28 cellular contexts compared by ENCODE assay signal in the genomic region with DNA sequence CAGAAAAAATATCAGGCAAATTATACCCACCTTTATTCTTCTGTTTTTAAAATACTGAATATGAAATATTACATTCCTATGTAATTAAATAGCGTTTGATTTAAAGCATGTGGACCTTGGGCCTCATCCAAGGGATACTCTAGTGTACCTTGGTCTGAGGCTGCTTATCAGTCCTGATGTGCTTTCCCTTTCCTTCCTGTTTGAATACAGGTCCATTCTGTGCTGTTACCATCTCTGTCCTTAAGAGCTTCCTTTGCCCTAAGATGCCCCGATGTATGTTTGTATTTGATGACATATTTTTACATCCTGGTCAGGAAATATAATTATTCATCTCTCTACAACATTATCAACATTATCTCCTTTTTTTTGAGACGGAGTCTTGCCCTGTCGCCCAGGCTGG. TPM values are rescaled to one million over a fixed set of nuclear protein-coding genes. Genes with fewer than 3 reads are reported as not detected.
"Had no signal": no experiment of that assay in that cellular context is flagged by ENCODE, and none has a peak within 500 bp of the region (broad histone marks: within the 10 kb centered on the region; RNA-seq: fewer than 3 reads in every experiment).

No MANE protein-coding gene starts in this region.

- H3K27ac Mint-ChIP-seq: activated CD4-positive, alpha-beta memory T cell treated with anti-CD3 and anti-CD28 coated beads, Interleukin-2, amount 10 ng/mL, durations not matched to agents 7 days and 5 days; activated CD4-positive, alpha-beta T cell treated with anti-CD3 and anti-CD28 coated beads, Interleukin-2, amount 10 ng/mL, durations not matched to agents 24 days and 14 days; activated naive CD4-positive, alpha-beta T cell treated with anti-CD3 and anti-CD28 coated beads, Interleukin-2, amount 10 ng/mL, durations not matched to agents 7 days and 5 days; activated naive CD8-positive, alpha-beta T cell treated with anti-CD3 and anti-CD28 coated beads, Interleukin-2, amount 10 ng/mL, durations not matched to agents 7 days and 5 days; activated T-cell treated with anti-CD3 and anti-CD28 coated beads, Interleukin-2, amount 50 U/mL, for 24 hours; immature natural killer cell; T-helper 1 cell treated with Interleukin-12 subunit alpha and Interleukin-12 subunit beta and Interleukin-4 antibody, amounts not matched to agents 30 μg/mL and 1 μg/mL, for 36 hours had no signal

- H3K36me3 Mint-ChIP-seq: activated naive CD4-positive, alpha-beta T cell treated with anti-CD3 and anti-CD28 coated beads, Interleukin-2, amount 10 ng/mL, durations not matched to agents 7 days and 5 days; activated naive CD8-positive, alpha-beta T cell treated with anti-CD3 and anti-CD28 coated beads, Interleukin-2, amount 10 ng/mL, durations not matched to agents 7 days and 5 days; immature natural killer cell; naive B cell had no signal

- H3K4me3 ChIP-seq: thoracic aorta, uterus had no signal

- H3K4me3 Mint-ChIP-seq: activated CD4-positive, alpha-beta memory T cell treated with anti-CD3 and anti-CD28 coated beads, Interleukin-2, amount 10 ng/mL, durations not matched to agents 7 days and 5 days; activated CD4-positive, alpha-beta T cell treated with anti-CD3 and anti-CD28 coated beads, Interleukin-2, amount 10 ng/mL, durations not matched to agents 24 days and 14 days; activated naive CD4-positive, alpha-beta T cell treated with anti-CD3 and anti-CD28 coated beads, Interleukin-2, amount 10 ng/mL, durations not matched to agents 7 days and 5 days; activated naive CD8-positive, alpha-beta T cell treated with anti-CD3 and anti-CD28 coated beads, Interleukin-2, amount 10 ng/mL, durations not matched to agents 7 days and 5 days; activated T-cell treated with anti-CD3 and anti-CD28 coated beads, Interleukin-2, amount 50 U/mL, for 24 hours; immature natural killer cell; naive B cell; T-helper 1 cell treated with Interleukin-12 subunit alpha and Interleukin-12 subunit beta and Interleukin-4 antibody, amounts not matched to agents 30 μg/mL and 1 μg/mL, for 36 hours had no signal

- H3K4me1 Mint-ChIP-seq: activated CD4-positive, alpha-beta memory T cell treated with anti-CD3 and anti-CD28 coated beads, Interleukin-2, amount 10 ng/mL, durations not matched to agents 7 days and 5 days; activated CD4-positive, alpha-beta T cell treated with anti-CD3 and anti-CD28 coated beads, Interleukin-2, amount 10 ng/mL, durations not matched to agents 24 days and 14 days; activated naive CD4-positive, alpha-beta T cell treated with anti-CD3 and anti-CD28 coated beads, Interleukin-2, amount 10 ng/mL, durations not matched to agents 7 days and 5 days; activated naive CD8-positive, alpha-beta T cell treated with anti-CD3 and anti-CD28 coated beads, Interleukin-2, amount 10 ng/mL, durations not matched to agents 7 days and 5 days; naive B cell had no signal

- H3K27me3 Mint-ChIP-seq: activated CD4-positive, alpha-beta memory T cell treated with anti-CD3 and anti-CD28 coated beads, Interleukin-2, amount 10 ng/mL, durations not matched to agents 7 days and 5 days; activated CD4-positive, alpha-beta T cell treated with anti-CD3 and anti-CD28 coated beads, Interleukin-2, amount 10 ng/mL, durations not matched to agents 24 days and 14 days; activated naive CD4-positive, alpha-beta T cell treated with anti-CD3 and anti-CD28 coated beads, Interleukin-2, amount 10 ng/mL, durations not matched to agents 7 days and 5 days; activated naive CD8-positive, alpha-beta T cell treated with anti-CD3 and anti-CD28 coated beads, Interleukin-2, amount 10 ng/mL, durations not matched to agents 7 days and 5 days had no signal

- ATAC-seq: stimulated activated naive CD8-positive, alpha-beta T cell treated with anti-CD3 and anti-CD28 coated beads, Interleukin-15, Interleukin-2, amounts not matched to agents 100 U/mL and 50 U/mL, for 24 hours had no signal

- H3K9me3 Mint-ChIP-seq: activated CD4-positive, alpha-beta memory T cell treated with anti-CD3 and anti-CD28 coated beads, Interleukin-2, amount 10 ng/mL, durations not matched to agents 7 days and 5 days; activated CD4-positive, alpha-beta T cell treated with anti-CD3 and anti-CD28 coated beads, Interleukin-2, amount 10 ng/mL, durations not matched to agents 24 days and 14 days; activated naive CD4-positive, alpha-beta T cell treated with anti-CD3 and anti-CD28 coated beads, Interleukin-2, amount 10 ng/mL, durations not matched to agents 7 days and 5 days; activated naive CD8-positive, alpha-beta T cell treated with anti-CD3 and anti-CD28 coated beads, Interleukin-2, amount 10 ng/mL, durations not matched to agents 7 days and 5 days; immature natural killer cell; naive B cell; T-helper 1 cell treated with Interleukin-12 subunit alpha and Interleukin-12 subunit beta and Interleukin-4 antibody, amounts not matched to agents 30 μg/mL and 1 μg/mL, for 36 hours had no signal

- H3K27ac ChIP-seq: parathyroid adenoma, thoracic aorta, uterus, WERI-Rb-1 had no signal

- DNase-seq: activated CD4-positive, alpha-beta memory T cell treated with anti-CD3 and anti-CD28 coated beads, Interleukin-2, amount 10 ng/mL, durations not matched to agents 7 days and 5 days; activated CD4-positive, alpha-beta T cell treated with anti-CD3 and anti-CD28 coated beads, Interleukin-2, amount 10 ng/mL, durations not matched to agents 24 days and 14 days; activated CD4-positive, CD25-positive, alpha-beta regulatory T cell treated with anti-CD3 and anti-CD28 coated beads, Interleukin-2, amount 50 U/mL, for 72 hours; activated CD8-positive, alpha-beta memory T cell treated with anti-CD3 and anti-CD28 coated beads, Interleukin-2, amount 50 U/mL, for 48 hours; activated gamma-delta T cell; activated naive CD4-positive, alpha-beta T cell treated with anti-CD3 and anti-CD28 coated beads, Interleukin-2, amount 10 ng/mL, durations not matched to agents 7 days and 5 days; activated naive CD8-positive, alpha-beta T cell treated with anti-CD3 and anti-CD28 coated beads, Interleukin-2, amount 10 ng/mL, durations not matched to agents 7 days and 5 days; activated T-cell treated with anti-CD3 and anti-CD28 coated beads, Interleukin-2, amount 50 U/mL, for 24 hours; amniotic stem cell; caudate nucleus; effector CD8-positive, alpha-beta T cell; head of caudate nucleus; hypothalamus; immature natural killer cell; mammary epithelial cell; naive B cell; occipital lobe; right cardiac atrium; stimulated activated CD4-positive, alpha-beta T cell treated with anti-CD3 and anti-CD28 coated beads, Interleukin-2, amount 100 ng/mL, for 48 hours; stimulated activated naive CD8-positive, alpha-beta T cell treated with anti-CD3 and anti-CD28 coated beads, Interleukin-15, Interleukin-2, amounts not matched to agents 100 U/mL and 50 U/mL, for 24 hours; SW 1271; T-helper 9 cell; trophoblast cell; uterus; WERI-Rb-1 had no signal

RNA-seq across cellular contexts. Expression of a gene that starts 24.1 kb away (rescaled TPM):
- total RNA-seq: activated CD4-positive, alpha-beta memory T cell treated with anti-CD3 and anti-CD28 coated beads, Interleukin-2, amount 10 ng/mL, durations not matched to agents 7 days and 5 days; activated CD4-positive, alpha-beta T cell treated with anti-CD3 and anti-CD28 coated beads, Interleukin-2, amount 10 ng/mL, durations not matched to agents 24 days and 14 days had no signal
